13 cellular contexts compared by ENCODE assay signal in genomic region chr9:22105005-22105722, GRCh38.
A peak's percentile ranks its signal among the peaks of the same experiment; 100 is the strongest.
DNase-seq lines count a peak whose midpoint lies in the region; ATAC-seq, FAIRE-seq and TF ChIP-seq lines count a peak whose summit lies in the region.
"Had no signal": no experiment of that assay in that cellular context is flagged by ENCODE, and none has a peak within 500 bp of the region (broad histone marks: within the 10 kb centered on the region; RNA-seq: fewer than 3 reads in every experiment).

No MANE protein-coding gene starts in this region.

- TF ChIP-seq CTCF in heart left ventricle (IDR thresholded peaks at IDR 0.05) = no peak

- POLR2A ChIA-PET in activated CD4-positive, alpha-beta memory T cell treated with anti-CD3 and anti-CD28 coated beads, Interleukin-2, amount 10 ng/mL, durations not matched to agents 7 days and 5 days (lab: Charles Lee) = interaction anchor here (0.6 to 2.1 kb wide), 11 partner anchors 12 to 302 kb away, joined by 3 to 12 read pairs (median 3); partner anchors contain the start of genes CDKN2A and CDKN2B-AS1

- FAIRE-seq in GM12891 (lab: Jason Lieb, UNC) = peak; percentile 71

- peak overlapping the region; percentile 69 for H3K27ac Mint-ChIP-seq in activated CD4-positive, alpha-beta memory T cell treated with anti-CD3 and anti-CD28 coated beads, Interleukin-2, amount 10 ng/mL, durations not matched to agents 7 days and 5 days

- no peak for TF ChIP-seq POLR2A in GM12891 (IDR thresholded peaks at IDR 0.05; ENCODE audit: low read depth, low read length)
- no peak for TF ChIP-seq POLR2A in heart left ventricle (IDR thresholded peaks at IDR 0.05)

- H3K9me3 Mint-ChIP-seq in activated CD4-positive, alpha-beta memory T cell treated with anti-CD3 and anti-CD28 coated beads, Interleukin-2, amount 10 ng/mL, durations not matched to agents 7 days and 5 days = no peaks in the 10 kb centered on the region

- H3K27me3 Mint-ChIP-seq in activated CD4-positive, alpha-beta memory T cell treated with anti-CD3 and anti-CD28 coated beads, Interleukin-2, amount 10 ng/mL, durations not matched to agents 7 days and 5 days = peaks cover 31% of the 10 kb centered on the region

- intact Hi-C loops in heart left ventricle (cut with DNase I) = no loop called here
- intact Hi-C loops in posterior cingulate gyrus (cut with DNase I) = no loop called here

- no peak overlapping the region for H3K4me3 ChIP-seq in heart left ventricle
- H3K4me3 ChIP-seq: coronary artery had no signal

- H3K36me3 ChIP-seq in heart left ventricle = no peaks in the 10 kb centered on the region

- no peak overlapping the region for H3K4me3 Mint-ChIP-seq in activated CD4-positive, alpha-beta memory T cell treated with anti-CD3 and anti-CD28 coated beads, Interleukin-2, amount 10 ng/mL, durations not matched to agents 7 days and 5 days

- peaks cover 0 to 12% (median 7%) of the 10 kb centered on the region in 12 donors for H3K4me1 ChIP-seq in heart left ventricle

- peaks cover 51% of the 10 kb centered on the region for H3K4me1 Mint-ChIP-seq in activated CD4-positive, alpha-beta memory T cell treated with anti-CD3 and anti-CD28 coated beads, Interleukin-2, amount 10 ng/mL, durations not matched to agents 7 days and 5 days

- 86 to 92% (median 89%) methylated on average over 4 of the region's 4 CpGs for WGBS in heart left ventricle, 4 donors

- no peaks in the 10 kb centered on the region for H3K27me3 ChIP-seq in heart left ventricle

- ATAC-seq in GM19438 (IDR thresholded peaks at IDR 0.05; ENCODE audit: low read depth, unreplicated experiment) (peak; percentile 93), HG03045 (IDR thresholded peaks at IDR 0.05; ENCODE audit: unreplicated experiment) (peak; percentile 98), heart left ventricle (no peak)

- CTCF ChIA-PET in activated CD4-positive, alpha-beta memory T cell treated with anti-CD3 and anti-CD28 coated beads, Interleukin-2, amount 10 ng/mL, durations not matched to agents 7 days and 5 days (lab: Charles Lee) = interaction anchor here (0.9 to 3.4 kb wide), 12 partner anchors 14 to 293 kb away, joined by 3 to 20 read pairs (median 5); no protein-coding TSS in a partner anchor

- DNase-seq in GM12891 (ENCODE audit: insufficient read length, low spot score) (no peak), iPS-NIHi7 (ENCODE audit: extremely low spot score) (no peak), heart left ventricle (no peak), NCI-H510A (lab: John Stamatoyannopoulos, UW) (no peak), posterior cingulate gyrus (no peak)
- DNase-seq in activated CD4-positive, alpha-beta memory T cell treated with anti-CD3 and anti-CD28 coated beads, Interleukin-2, amount 10 ng/mL, durations not matched to agents 7 days and 5 days = no peak
- DNase-seq: activated CD4-positive, CD25-positive, alpha-beta regulatory T cell treated with anti-CD3 and anti-CD28 coated beads, Interleukin-2, amount 50 U/mL, for 72 hours; islet precursor cell; NCI-H524 had no signal

- H3K36me3 Mint-ChIP-seq in activated CD4-positive, alpha-beta memory T cell treated with anti-CD3 and anti-CD28 coated beads, Interleukin-2, amount 10 ng/mL, durations not matched to agents 7 days and 5 days (ENCODE audit: low read depth) = peaks cover 12% of the 10 kb centered on the region

- H3K9me3 ChIP-seq in heart left ventricle = no peaks in the 10 kb centered on the region

- no peak overlapping the region for H3K27ac ChIP-seq in heart left ventricle
- H3K27ac ChIP-seq: HL-60 had no signal

TF ChIP-seq in GM12891, 5 proteins besides CTCF, POLR2A, EP300 and RAD21:
- TF ChIP-seq POLR2AphosphoS5 (IDR thresholded peaks at IDR 0.05; ENCODE audit: low read depth, low read length) (no peak; the same call in 1 of the 2 replicates), SPI1 (IDR thresholded peaks at IDR 0.05; ENCODE audit: low read depth, low read length) (peak; percentile 36; the same call in 1 of the 2 replicates), POU2F2 (IDR thresholded peaks at IDR 0.05; ENCODE audit: low read depth, low read length) (peak; percentile 61; the same call in 1 of the 2 replicates), TAF1 (IDR thresholded peaks at IDR 0.05; ENCODE audit: low read depth, low read length) (no peak), PAX5 (IDR thresholded peaks at IDR 0.05; ENCODE audit: insufficient read depth, low read length, severe bottlenecking) (no peak)
TF ChIP-seq in GM12891: peak in this region for 2.

Comparison
In these comparisons a context has a peak if more than half of its experiments do, and no peak if none do; other contexts are left out.
1. ATAC-seq: peak in GM19438 (single experiment) and HG03045 (single experiment); none in heart left ventricle (0 of 4).